In the genomic region with DNA sequence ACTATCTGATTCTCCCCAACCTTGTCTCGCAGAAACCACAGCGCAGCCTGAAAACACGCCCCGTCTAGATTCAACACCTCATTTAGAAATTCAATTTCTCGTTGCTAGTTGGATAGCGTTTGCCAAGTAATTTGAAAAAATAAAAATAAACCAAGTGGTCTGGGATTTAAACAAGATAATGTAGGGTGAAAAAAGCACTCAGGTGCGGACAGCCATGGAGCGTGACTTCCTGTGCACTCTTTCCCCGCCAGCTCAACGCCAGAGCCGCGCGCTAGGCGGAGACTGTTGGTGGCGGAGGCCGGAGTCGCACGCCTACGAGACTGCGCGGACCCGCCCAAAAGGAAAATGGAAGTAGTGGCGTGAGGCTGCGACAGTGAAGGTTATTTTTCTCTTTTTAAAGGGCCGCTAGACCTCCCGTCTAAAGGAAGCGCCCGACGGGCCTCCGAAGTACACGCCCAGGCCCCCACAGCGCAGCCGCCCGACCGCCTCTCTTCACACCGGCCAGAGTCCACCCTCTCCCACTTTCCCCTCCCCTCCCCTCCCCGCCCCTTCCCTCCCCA, we compare ENCODE assay signal across 8 cellular contexts. TPM values are rescaled to one million over a fixed set of nuclear protein-coding genes. Genes with fewer than 3 reads are reported as not detected.
DNase-seq lines count a peak whose midpoint lies in the region; ATAC-seq and TF ChIP-seq lines count a peak whose summit lies in the region.

No MANE protein-coding gene starts in this region.

- peak overlapping the region; percentile 31 to 43 for H3K27ac ChIP-seq in aorta (ENCODE audit: low read depth in 1 of 2, low read length in 2 of 2)

- DNase-seq in AG09319 (ENCODE audit: extremely low read depth, low read depth) = no peak
- peak; percentile 94 for DNase-seq in NCI-H774 (lab: John Stamatoyannopoulos, UW)
- DNase-seq in activated CD8-positive, alpha-beta memory T cell treated with anti-CD3 and anti-CD28 coated beads, Interleukin-2, amount 50 U/mL, for 24 hours (ENCODE audit: extremely low read depth) = peak; percentile 76
- DNase-seq in erythroblast (lab: John Stamatoyannopoulos, UW) = no peak
- DNase-seq in neural crest cell (ENCODE audit: low read depth, low spot score) = no peak
- DNase-seq in aorta = no peak

- 1% methylated on average over 36 to 37 of the region's 37 CpGs for WGBS in aorta, 2 donors

- TF ChIP-seq POLR2A in GM19099 (IDR thresholded peaks at IDR 0.05; ENCODE audit: extremely low read depth, insufficient read length, low read depth) (peak; percentile 89), erythroblast (IDR thresholded peaks at IDR 0.05; ENCODE audit: low read length) (peak; percentile 74)

- no peaks in the 10 kb centered on the region for H3K4me1 ChIP-seq in aorta (ENCODE audit: control insufficient read depth in 1 of 2, insufficient read depth in 2 of 2, low read length in 2 of 2)

- peak overlapping the region; percentile 44 to 69 for H3K4me3 ChIP-seq in aorta (ENCODE audit: low read length in 2 of 2)

- peak; percentile 75 for ATAC-seq in HG03280 (IDR thresholded peaks at IDR 0.05; ENCODE audit: unreplicated experiment)
- peak; percentile 93 for ATAC-seq in aorta (ENCODE audit: low FRiP score)

- intact Hi-C loops in aorta (cut with DNase I) = loop anchor here (5.0 to 10.0 kb wide), 2 partner anchors 824 to 957 kb away; partner anchors contain the start of genes UBXN4 (in 2 of the 2) and MCM6 (in 1 of the 2)

- no peaks in the 10 kb centered on the region for H3K27me3 Mint-ChIP-seq in neural crest cell (ENCODE audit: low read depth)

- peaks cover 27% of the 10 kb centered on the region for H3K4me1 Mint-ChIP-seq in neural crest cell

- H3K9me3 Mint-ChIP-seq in neural crest cell = peaks cover 9% of the 10 kb centered on the region

- peak overlapping the region; percentile 91 for H3K27ac Mint-ChIP-seq in neural crest cell (ENCODE audit: unreplicated experiment)

- peaks cover 9% of the 10 kb centered on the region for H3K36me3 Mint-ChIP-seq in neural crest cell (ENCODE audit: low read depth)

- TF ChIP-seq CTCF in AG09319 (IDR thresholded peaks at IDR 0.05; ENCODE audit: low read depth, low read length) (peak; percentile 32), neural crest cell (conservative IDR thresholded peaks at IDR 0.05) (peak; percentile 52)

- no peaks in the 10 kb centered on the region for H3K9me3 ChIP-seq in aorta (ENCODE audit: control insufficient read depth, low read length)

- no peaks in the 10 kb centered on the region for H3K36me3 ChIP-seq in aorta (ENCODE audit: control insufficient read depth in 1 of 2, insufficient read depth in 2 of 2, low read length in 1 of 2)

- peak overlapping the region; percentile 95 for H3K4me3 Mint-ChIP-seq in neural crest cell

- H3K27me3 ChIP-seq in aorta (ENCODE audit: control insufficient read depth in 1 of 2, insufficient read depth in 2 of 2, low read length in 1 of 2) = no peaks in the 10 kb centered on the region

RNA-seq across cellular contexts. Expression of gene CCNT2, which starts 0.6 kb away (rescaled TPM):
- total RNA-seq in neural crest cell (64.6 and 65.5 TPM in 2 replicates), aorta (10 to 100 TPM; 35.9 to 49.9 TPM)
- 10 to 100 TPM in 1 of 2 donors, 1 to 10 TPM in 1; 3.0 to 13.5 TPM for polyA plus RNA-seq in aorta

Comparison
In these comparisons a context has a peak if more than half of its experiments do, and no peak if none do; other contexts are left out.
1. DNase-seq: peak in NCI-H774 (single experiment) and activated CD8-positive, alpha-beta memory T cell treated with anti-CD3 and anti-CD28 coated beads, Interleukin-2, amount 50 U/mL, for 24 hours (single experiment); none in AG09319 (single experiment), erythroblast (0 of 2), neural crest cell (single experiment) and aorta (0 of 2).